ENCODE assay signal across 25 cellular contexts in genomic region chr3:66675383-66675782, GRCh38.
DNase-seq lines count a peak whose midpoint lies in the region; ATAC-seq and TF ChIP-seq lines count a peak whose summit lies in the region.
"Had no signal": no experiment of that assay in that cellular context is flagged by ENCODE, and none has a peak within 500 bp of the region (broad histone marks: within the 10 kb centered on the region; RNA-seq: fewer than 3 reads in every experiment).

No MANE protein-coding gene starts in this region.

- no peaks in the 10 kb centered on the region for H3K27me3 ChIP-seq in RWPE2 (ENCODE audit: insufficient read depth, poor library complexity, severe bottlenecking)
- H3K27me3 ChIP-seq: esophagus muscularis mucosa, SJSA1 had no signal

- H3K4me3 ChIP-seq in RWPE2 (ENCODE audit: severe bottlenecking) (no peak overlapping the region), skeletal muscle cell (ENCODE audit: low read depth, low read length) (no peak overlapping the region)
- H3K4me3 ChIP-seq: esophagus muscularis mucosa, SJSA1, thoracic aorta had no signal

- no peaks in the 10 kb centered on the region for H3K36me3 ChIP-seq in RWPE2 (ENCODE audit: low read depth)
- H3K36me3 ChIP-seq: esophagus muscularis mucosa, SJSA1, thoracic aorta had no signal

- peaks cover 5% of the 10 kb centered on the region for H3K9me3 ChIP-seq in RWPE2 (ENCODE audit: severe bottlenecking)
- H3K9me3 ChIP-seq: SJSA1, thoracic aorta had no signal

- peak; percentile 63 for DNase-seq in EL
- no peak for DNase-seq in RWPE2 (ENCODE audit: low spot score)
- peak; percentile 49 to 76 for DNase-seq in dermis microvascular lymphatic vessel endothelial cell (ENCODE audit: low read depth in 2 of 2)
- peak; percentile 11 for DNase-seq in skeletal muscle cell (ENCODE audit: low read depth)
- DNase-seq in activated CD4-positive, alpha-beta T cell treated with anti-CD3 and anti-CD28 coated beads for 1 hour, result no peak
- DNase-seq: activated CD4-positive, alpha-beta memory T cell treated with anti-CD3 and anti-CD28 coated beads for 36 hours; activated CD4-positive, CD25-positive, alpha-beta regulatory T cell; activated CD8-positive, alpha-beta memory T cell treated with anti-CD3 and anti-CD28 coated beads, Interleukin-2, amount 50 U/mL, for 4 hours; activated effector memory CD4-positive, alpha-beta T cell treated with Interleukin-2 at 50 U/mL for 16 hours; CD8-positive, alpha-beta T cell; cortex of kidney; endodermal cell; GF-D8; H7; naive thymus-derived CD8-positive, alpha-beta T cell; NCI-H1417 treated with DMSO at 0.1 percent for 48 hours; NCI-H446; NCI-H774; occipital lobe; T-cell had no signal

- peaks cover 8% of the 10 kb centered on the region for H3K4me1 ChIP-seq in RWPE2 (ENCODE audit: insufficient read depth, poor library complexity, severe bottlenecking)

- peak overlapping the region; percentile 29 for H3K27ac ChIP-seq in RWPE2 (ENCODE audit: poor library complexity, severe bottlenecking)
- H3K27ac ChIP-seq: esophagus muscularis mucosa, SJSA1, thoracic aorta had no signal

- TF ChIP-seq CTCF in RWPE2 (IDR thresholded peaks at IDR 0.05; ENCODE audit: poor library complexity, severe bottlenecking), result no peak

- ATAC-seq in RWPE2 (ENCODE audit: low read depth), result peak; percentile 72
- ATAC-seq in HG03280 (IDR thresholded peaks at IDR 0.05; ENCODE audit: unreplicated experiment), result no peak
- no peak for ATAC-seq in HG02884 (IDR thresholded peaks at IDR 0.05; ENCODE audit: unreplicated experiment)
- ATAC-seq: CD8-positive, alpha-beta T cell; naive thymus-derived CD8-positive, alpha-beta T cell; T-cell had no signal

Comparison
In these comparisons a context has a peak if more than half of its experiments do, and no peak if none do; other contexts are left out.
1. DNase-seq: peak in EL (single experiment), dermis microvascular lymphatic vessel endothelial cell (2 of 2) and skeletal muscle cell (single experiment); none in RWPE2 (single experiment) and activated CD4-positive, alpha-beta T cell treated with anti-CD3 and anti-CD28 coated beads for 1 hour (single experiment).